Comparison of ENCODE assay signal across 17 cellular contexts in genomic region chrX:47648376-47648775, GRCh38. TPM values are rescaled to one million over a fixed set of nuclear protein-coding genes. Genes with fewer than 3 reads are reported as not detected.
DNase-seq lines count a peak whose midpoint lies in the region; ATAC-seq and TF ChIP-seq lines count a peak whose summit lies in the region.
"Had no signal": no experiment of that assay in that cellular context is flagged by ENCODE, and none has a peak within 500 bp of the region (broad histone marks: within the 10 kb centered on the region; RNA-seq: fewer than 3 reads in every experiment).

No MANE protein-coding gene starts in this region.

- H3K4me1 ChIP-seq in GM23338 (ENCODE audit: insufficient read depth), result peaks cover 3% of the 10 kb centered on the region; the same call in 1 of the 2 replicates
- H3K4me1 ChIP-seq: uterus had no signal

- H3K4me2 ChIP-seq in GM23338, result no peak overlapping the region

- CTCF ChIA-PET in CD4-positive, alpha-beta T cell (lab: Charles Lee), result no interaction called here

- peaks cover 28% of the 10 kb centered on the region for H3K79me2 ChIP-seq in GM23338 (replicated peaks; ENCODE audit: insufficient read depth)

- H3K9me3 ChIP-seq in CD4-positive, alpha-beta T cell (ENCODE audit: control insufficient read depth, low read length), result no peaks in the 10 kb centered on the region
- H3K9me3 ChIP-seq: heart left ventricle, uterus had no signal

- no peak for ATAC-seq in CD4-positive, alpha-beta T cell (ENCODE audit: poor library complexity)
- ATAC-seq in GM23338 (no peak), naive B cell (ENCODE audit: low read depth in 2 of 2) (no peak)
- ATAC-seq: heart left ventricle, right cardiac atrium had no signal

- peak overlapping the region; percentile 91 for H3K4me3 Mint-ChIP-seq in CD4-positive, alpha-beta T cell
- peak overlapping the region; percentile 33; the same call in 2 of the 3 replicates for H3K4me3 Mint-ChIP-seq in GM23338
- peak overlapping the region; percentile 89 for H3K4me3 Mint-ChIP-seq in activated naive CD8-positive, alpha-beta T cell
- peak overlapping the region in 5 of 8 donors; percentile 30 to 85 (median 46) for H3K4me3 Mint-ChIP-seq in naive B cell

- H3K9me2 ChIP-seq in GM23338 (ENCODE audit: insufficient read depth), result no peaks in the 10 kb centered on the region

- H3F3A ChIP-seq in GM23338 (replicated peaks; ENCODE audit: low read depth), result no peaks in the 10 kb centered on the region

- H3K27ac Mint-ChIP-seq in CD4-positive, alpha-beta T cell, result peak overlapping the region; percentile 89
- H3K27ac Mint-ChIP-seq in GM23338, result peak overlapping the region; percentile 27; the same call in 1 of the 2 replicates
- H3K27ac Mint-ChIP-seq in activated naive CD8-positive, alpha-beta T cell, result peak overlapping the region; percentile 82
- no peak overlapping the region for H3K27ac Mint-ChIP-seq in naive B cell

- no peak for TF ChIP-seq CTCF in CD4-positive, alpha-beta T cell (IDR thresholded peaks at IDR 0.05)
- no peak for TF ChIP-seq CTCF in GM23338 (conservative IDR thresholded peaks at IDR 0.05; ENCODE audit: low read depth in 2 of 2)

- no peaks in the 10 kb centered on the region for H3K27me3 ChIP-seq in CD4-positive, alpha-beta T cell (ENCODE audit: control insufficient read depth, insufficient read depth, low read length)
- H3K27me3 ChIP-seq in GM23338 (ENCODE audit: insufficient read depth), result no peaks in the 10 kb centered on the region
- H3K27me3 ChIP-seq: uterus had no signal

- no peak overlapping the region for H2AFZ ChIP-seq in GM23338
- H2AFZ ChIP-seq: PC-9 had no signal

- DNase-seq in CD4-positive, alpha-beta T cell, result no peak
- DNase-seq in GM23338 (ENCODE audit: low spot score), result no peak
- DNase-seq in naive B cell, result no peak
- DNase-seq in NCI-H526 (lab: John Stamatoyannopoulos, UW), result no peak
- DNase-seq in T1000 (lab: John Stamatoyannopoulos, UW), result no peak
- DNase-seq in HuH-7 (ENCODE audit: low spot score), result no peak
- no peak for DNase-seq in stimulated activated CD4-positive, alpha-beta T cell treated with anti-CD3 and anti-CD28 coated beads, Interleukin-4, amount 100 ng/mL, for 24 hours
- DNase-seq: activated effector memory CD4-positive, alpha-beta T cell treated with anti-CD3 and anti-CD28 coated beads, Interleukin-2, amount 50 U/mL, for 16 hours; DMS 273 treated with DMSO at 0.1 percent for 48 hours; dorsolateral prefrontal cortex; heart left ventricle; NCI-H2029; PC-9; right cardiac atrium; uterus had no signal

- no peak overlapping the region for H3K27ac ChIP-seq in CD4-positive, alpha-beta T cell (ENCODE audit: low read depth, low read length)
- H3K27ac ChIP-seq in GM23338 (ENCODE audit: low read depth), result no peak overlapping the region
- H3K27ac ChIP-seq: heart left ventricle, PC-9, uterus had no signal

- no peak overlapping the region for H3K4me3 ChIP-seq in GM23338
- H3K4me3 ChIP-seq: lung had no signal

- POLR2A ChIA-PET in CD4-positive, alpha-beta T cell (lab: Charles Lee), result interaction anchor here (1.2 to 1.8 kb wide), 3 partner anchors 19 to 503 kb away, joined by 4 to 5 read pairs (median 4); partner anchors contain the start of genes CFP, RBM10 and USP11

- intact Hi-C loops in CD4-positive, alpha-beta T cell (cut with DNase I, micrococcal nuclease), result loop anchor here in 1 of 2 experiments (5.0 to 10.0 kb wide), 3 partner anchors 161 to 456 kb away; partner anchors contain the start of gene UBA1

- H3K36me3 Mint-ChIP-seq in CD4-positive, alpha-beta T cell (ENCODE audit: low read depth), result peaks cover 71% of the 10 kb centered on the region
- H3K36me3 Mint-ChIP-seq in GM23338 (ENCODE audit: low read depth) (peaks cover 24% of the 10 kb centered on the region), naive B cell (peaks cover 0 to 1% of the 10 kb centered on the region in 2 donors)
- H3K36me3 Mint-ChIP-seq in activated naive CD8-positive, alpha-beta T cell, result peaks cover 3% of the 10 kb centered on the region

- H3K27me3 Mint-ChIP-seq in CD4-positive, alpha-beta T cell, result no peaks in the 10 kb centered on the region
- H3K27me3 Mint-ChIP-seq in GM23338 (ENCODE audit: insufficient read depth, low read depth, poor library complexity), result peaks cover 11% of the 10 kb centered on the region
- no peaks in the 10 kb centered on the region for H3K27me3 Mint-ChIP-seq in activated naive CD8-positive, alpha-beta T cell
- no peaks in the 10 kb centered on the region for H3K27me3 Mint-ChIP-seq in naive B cell

- no peaks in the 10 kb centered on the region; the same call in 1 of the 2 replicates for H4K20me1 ChIP-seq in GM23338 (replicated peaks; ENCODE audit: insufficient read depth)

- peaks cover 54% of the 10 kb centered on the region for H3K4me1 Mint-ChIP-seq in CD4-positive, alpha-beta T cell (ENCODE audit: low read depth)
- H3K4me1 Mint-ChIP-seq in GM23338 (peaks cover 23% of the 10 kb centered on the region), naive B cell (peaks cover 28 to 46% (median 33%) of the 10 kb centered on the region in 3 donors)
- H3K4me1 Mint-ChIP-seq in activated naive CD8-positive, alpha-beta T cell (ENCODE audit: low read depth), result peaks cover 54% of the 10 kb centered on the region

- H3K36me3 ChIP-seq in GM23338 (ENCODE audit: insufficient read depth), result no peaks in the 10 kb centered on the region; the same call in 1 of the 2 replicates
- H3K36me3 ChIP-seq: uterus had no signal

- H3K9me3 Mint-ChIP-seq in CD4-positive, alpha-beta T cell, result no peaks in the 10 kb centered on the region
- H3K9me3 Mint-ChIP-seq in GM23338 (no peaks in the 10 kb centered on the region), naive B cell (no peaks in the 10 kb centered on the region)
- H3K9me3 Mint-ChIP-seq in activated naive CD8-positive, alpha-beta T cell (ENCODE audit: low read depth), result no peaks in the 10 kb centered on the region

TF ChIP-seq in GM23338, 12 proteins besides CTCF, POLR2A, EP300 and RAD21 (continues in another document):
- TF ChIP-seq ZNF114 (CRISPR knock-in tag; IDR thresholded peaks at IDR 0.05) (no peak), NANOG (IDR thresholded peaks at IDR 0.05; ENCODE audit: borderline replicate concordance) (no peak), ETS1 (IDR thresholded peaks at IDR 0.05) (no peak), ZNF331 (CRISPR knock-in tag; IDR thresholded peaks at IDR 0.05; ENCODE audit: low read depth) (no peak), EZH2phosphoT487 (IDR thresholded peaks at IDR 0.05; ENCODE audit: unreplicated experiment) (no peak), EZH2 (IDR thresholded peaks at IDR 0.05; ENCODE audit: low read depth, unreplicated experiment) (no peak)

RNA-seq across cellular contexts. Expression of gene ELK1, which starts 2.0 kb away (rescaled TPM):
- total RNA-seq in CD4-positive, alpha-beta T cell, result 10 to 100 TPM; 38.9 to 40.5 TPM
- 24.4 and 39.5 TPM in 2 replicates for total RNA-seq in GM23338 (2014; rRNA removed; shearing (Covaris generic))
- polyA plus RNA-seq in GM23338 (2016; fragmentation: Nextera tagmentation; extraction: Ambion mirVana) (17.9 and 19.2 TPM in 2 replicates), naive B cell (ENCODE audit: low read depth in 6 of 6) (10 to 100 TPM; 14.0 to 23.7 (median 16.8) TPM)

RNA-seq across cellular contexts. Expression of gene UXT, which starts 10.6 kb away (rescaled TPM):
- 100 to 1,000 TPM; 188 to 197 TPM for total RNA-seq in CD4-positive, alpha-beta T cell
- total RNA-seq in GM23338 (2014; rRNA removed; shearing (Covaris generic)), result 58.4 and 64.5 TPM in 2 replicates
- polyA plus RNA-seq in GM23338 (2016; fragmentation: Nextera tagmentation; extraction: Ambion mirVana), result 134 and 141 TPM in 2 replicates
- polyA plus RNA-seq in naive B cell (ENCODE audit: low read depth in 6 of 6), result 100 to 1,000 TPM; 281 to 349 (median 329) TPM

RNA-seq across cellular contexts. Expression of gene CFP, which starts 18.6 kb away (rescaled TPM):
- 10 to 100 TPM; 18.3 to 18.6 TPM for total RNA-seq in CD4-positive, alpha-beta T cell
- total RNA-seq in GM23338 (2014; rRNA removed; shearing (Covaris generic)), result 1.9 and 2.2 TPM in 2 replicates
- polyA plus RNA-seq in GM23338 (2016; fragmentation: Nextera tagmentation; extraction: Ambion mirVana) (1.8 and 2.1 TPM in 2 replicates), naive B cell (ENCODE audit: low read depth in 6 of 6) (1 to 10 TPM in 3 of 6 donors, under 1 TPM in 2, not detected in 1; 0.70 to 1.7 (median 1.4) TPM)

RNA-seq across cellular contexts. Expression of gene SYN1, which starts 28.7 kb away (rescaled TPM):
- under 1 TPM; 0.27 to 0.87 TPM for total RNA-seq in CD4-positive, alpha-beta T cell
- total RNA-seq in GM23338 (2014; rRNA removed; shearing (Covaris generic)), result 4.7 and 6.7 TPM in 2 replicates
- polyA plus RNA-seq in GM23338 (2016; fragmentation: Nextera tagmentation; extraction: Ambion mirVana) (3.6 and 7.1 TPM in 2 replicates), naive B cell (ENCODE audit: low read depth in 6 of 6) (not detected)
- total RNA-seq: PC-9 had no signal

Comparison
In these comparisons a context has a peak if more than half of its experiments do, and no peak if none do; other contexts are left out.
1. H3K27ac Mint-ChIP-seq: peak in CD4-positive, alpha-beta T cell (single experiment), GM23338 (single experiment) and activated naive CD8-positive, alpha-beta T cell (single experiment); none in naive B cell (0 of 6).
2. H3K4me3 Mint-ChIP-seq: peak in every context shown above with its lines; median percentile 91 in CD4-positive, alpha-beta T cell; 89 in activated naive CD8-positive, alpha-beta T cell; 46 in naive B cell; 33 in GM23338.